ENCODE assay signal across 8 cellular contexts in genomic region chr2:130726614-130727180, GRCh38. TPM values are rescaled to one million over a fixed set of nuclear protein-coding genes. Genes with fewer than 3 reads are reported as not detected.
DNase-seq lines count a peak whose midpoint lies in the region; ATAC-seq, FAIRE-seq and TF ChIP-seq lines count a peak whose summit lies in the region.

No MANE protein-coding gene starts in this region.

- H3K9me3 Mint-ChIP-seq in mesothelial cell of epicardium = peaks cover 9% of the 10 kb centered on the region

- no peak for FAIRE-seq in GM12878 (lab: Jason Lieb, UNC)

- POLR2A ChIA-PET in GM12878 (lab: Charles Lee) = no interaction called here

- H3K36me3 ChIP-seq in cardiac muscle cell (no peaks in the 10 kb centered on the region), GM12878 (ENCODE audit: control insufficient read depth in 2 of 2, insufficient read depth in 2 of 2, low read length in 1 of 2) (no peaks in the 10 kb centered on the region), urinary bladder (ENCODE audit: insufficient read depth) (no peaks in the 10 kb centered on the region)

- H3K9me3 ChIP-seq in cardiac muscle cell (ENCODE audit: low read depth) (no peaks in the 10 kb centered on the region), GM12878 (replicated peaks; ENCODE audit: control insufficient read depth, insufficient read depth, low read length) (no peaks in the 10 kb centered on the region; the same call in 2 of the 3 replicates)

- TF ChIP-seq RAD21 in GM12878 (IDR thresholded peaks at IDR 0.05; ENCODE audit: insufficient read depth, low read depth, low read length) = no peak

- H3K27ac ChIP-seq in cardiac muscle cell (peak overlapping the region; percentile 25), GM12878 (ENCODE audit: control insufficient read depth, insufficient read depth) (no peak overlapping the region), urinary bladder (ENCODE audit: low read depth) (no peak overlapping the region)

- H3K36me3 Mint-ChIP-seq in mesothelial cell of epicardium = no peaks in the 10 kb centered on the region

- TF ChIP-seq EP300 in GM12878 (IDR thresholded peaks at IDR 0.05; ENCODE audit: borderline replicate concordance in 1 of 2, control insufficient read depth in 1 of 2, low read depth in 2 of 2, low read length in 2 of 2) = no peak

- no peak for TF ChIP-seq POLR2A in GM12878 (IDR thresholded peaks at IDR 0.05; ENCODE audit: low read depth, low read length)

- H3K9ac ChIP-seq in GM12878 (ENCODE audit: control insufficient read depth, insufficient read depth, low read length) = peak overlapping the region; percentile 72

- no peaks in the 10 kb centered on the region for H4K20me1 ChIP-seq in GM12878 (ENCODE audit: control insufficient read depth, insufficient read depth)

- no peak for ATAC-seq in GM12878

- H3K79me2 ChIP-seq in GM12878 (ENCODE audit: control insufficient read depth, insufficient read depth, low read length) = no peaks in the 10 kb centered on the region

- H3K4me3 ChIP-seq in cardiac muscle cell (peak overlapping the region; percentile 34), GM12878 (peak overlapping the region; percentile 80), urinary bladder (ENCODE audit: low read depth, low read length) (peak overlapping the region; percentile 40)

- H3K4me2 ChIP-seq in GM12878 (ENCODE audit: control insufficient read depth, insufficient read depth) = peak overlapping the region; percentile 90

- no TSS peak for BruUV-seq in GM12878 (replicated peaks; lab: Mats Ljungman, UMichigan)

- peaks cover 9% of the 10 kb centered on the region for H3K4me1 ChIP-seq in cardiac muscle cell (ENCODE audit: low read depth)
- H3K4me1 ChIP-seq in GM12878 (ENCODE audit: control insufficient read depth, insufficient read depth, low read length) = peaks cover 9% of the 10 kb centered on the region
- H3K4me1 ChIP-seq in urinary bladder (ENCODE audit: insufficient read depth) = peaks cover 2% of the 10 kb centered on the region

- CTCF ChIA-PET in GM12878 (lab: Yijun Ruan, JAX) = no interaction called here

- TF ChIP-seq CTCF in cardiac muscle cell (IDR thresholded peaks at IDR 0.05; ENCODE audit: low read depth, low read length) = no peak
- TF ChIP-seq CTCF in GM12878 (IDR thresholded peaks at IDR 0.05 in 2 of 3, conservative IDR thresholded peaks at IDR 0.05 in 1 of 3; ENCODE audit: control insufficient read depth in 2 of 3, extremely low read depth in 1 of 3, insufficient read depth in 1 of 3, low read depth in 3 of 3, low read length in 3 of 3) = no peak
- no peak for TF ChIP-seq CTCF in mesothelial cell of epicardium (IDR thresholded peaks at IDR 0.05; ENCODE audit: unreplicated experiment)

- SMC1A ChIA-PET in GM12878 (lab: Charles Lee; ENCODE audit: uncharacterized antibody, unreplicated experiment) = no interaction called here

- no peak for DNase-seq in cardiac muscle cell (ENCODE audit: low read depth in 1 of 2, low spot score in 1 of 2)
- DNase-seq in cardiac septum (ENCODE audit: low spot score) = no peak
- DNase-seq in GM12878 (ENCODE audit: low read depth, low spot score) = no peak
- DNase-seq in mesothelial cell of epicardium (ENCODE audit: low spot score in 2 of 2, unreplicated experiment in 2 of 2) = no peak
- DNase-seq in SHP77 treated with DMSO at 0.1 percent for 48 hours (lab: John Stamatoyannopoulos, UW) = no peak
- no peak for DNase-seq in AG08396 (ENCODE audit: low spot score)
- no peak for DNase-seq in NCI-H187 treated with DMSO at 0.1 percent for 48 hours (lab: John Stamatoyannopoulos, UW)

- WGBS in GM12878 (ENCODE audit: insufficient coverage, insufficient replicate concordance, low lambda C conversion rate, missing lambda C conversion rate) = 62% methylated on average over 20 of the region's 20 CpGs
- WGBS in urinary bladder = 11% methylated on average over 20 of the region's 20 CpGs

- H3K27me3 Mint-ChIP-seq in mesothelial cell of epicardium (ENCODE audit: low read depth) = peaks cover 53% of the 10 kb centered on the region

- H3K4me3 Mint-ChIP-seq in mesothelial cell of epicardium = peak overlapping the region; percentile 64

- in situ Hi-C loops in GM12878 (cut with MboI) = no loop called here

- peaks cover 3% of the 10 kb centered on the region for H3K4me1 Mint-ChIP-seq in mesothelial cell of epicardium

- intact Hi-C loops in cardiac septum (cut with DNase I) = no loop called here
- intact Hi-C loops in GM12878 (cut with micrococcal nuclease; ENCODE audit: unreplicated experiment) = no loop called here

- H3K27me3 ChIP-seq in cardiac muscle cell (no peaks in the 10 kb centered on the region), GM12878 (replicated peaks in 1 of 2; ENCODE audit: control insufficient read depth in 2 of 2, insufficient read depth in 2 of 2, low read length in 1 of 2) (no peaks in the 10 kb centered on the region)

- RAD21 ChIA-PET in GM12878 (lab: Charles Lee; ENCODE audit: unreplicated experiment) = no interaction called here

- peak overlapping the region; percentile 81 for H2AFZ ChIP-seq in GM12878 (ENCODE audit: control insufficient read depth, low read depth, low read length)

- H3K27ac Mint-ChIP-seq in mesothelial cell of epicardium = no peak overlapping the region

TF ChIP-seq in GM12878, 131 proteins besides CTCF, POLR2A, EP300 and RAD21 (continues in another document):
- TF ChIP-seq SUZ12 (IDR thresholded peaks at IDR 0.05; ENCODE audit: unreplicated experiment) (no peak), GATAD2B (conservative IDR thresholded peaks at IDR 0.05; ENCODE audit: low read depth) (no peak), NR2C2 (IDR thresholded peaks at IDR 0.05; ENCODE audit: borderline replicate concordance, control insufficient read depth, insufficient read length, low read depth) (no peak), TAF1 (IDR thresholded peaks at IDR 0.05; ENCODE audit: borderline replicate concordance, low read depth, low read length) (no peak), IRF5 (IDR thresholded peaks at IDR 0.05; ENCODE audit: borderline replicate concordance) (no peak)

RNA-seq across cellular contexts. Expression of gene GPR148, which starts 2.2 kb away (rescaled TPM):
- total RNA-seq in cardiac muscle cell (0.11 TPM in 1 of 2 replicates, not detected in the other), cardiac septum (not detected), GM12878 (2014; rRNA removed) (not detected in 2 replicates), GM12878 (2014; rRNA removed; fragmentation: Illumina TruSeq; extraction: Trizol) (not detected in 2 replicates), GM12878 (2021) (not detected in 2 replicates), mesothelial cell of epicardium (not detected in 3 replicates), urinary bladder (not detected)
- polyA plus RNA-seq in cardiac muscle cell (1.7 TPM in 1 of 2 replicates, not detected in the other), GM12878 (2011; rRNA removed) (not detected in 2 replicates), GM12878 (2014; fragmentation: Illumina TruSeq; extraction: Trizol) (not detected in 2 replicates), GM12878 (2014; fragmentation: Nextera tagmentation; extraction: Ambion mirVana) (not detected), GM12878 (2014; rRNA removed) (not detected in 2 replicates), GM12878 (2016; fragmentation: Nextera tagmentation; extraction: Ambion mirVana) (not detected), urinary bladder (not detected)
- total RNA-seq in GM12878 (2013; cell fraction: nucleolus; rRNA removed) = not detected in 2 replicates
- not detected for polyA plus RNA-seq in GM12878 (2011; ENCODE audit: low read depth)
- polyA plus RNA-seq in GM12878 (2011; cell fraction: cytosol; rRNA removed) = not detected in 2 replicates
- polyA plus RNA-seq in GM12878 (2011; cell fraction: nucleus; rRNA removed) = not detected in 2 replicates
- polyA plus RNA-seq in GM12878 (2012) = not detected in 2 replicates
- polyA minus RNA-seq in GM12878 (2011; rRNA and poly(A)+ RNA removed) = 0.44 TPM in 1 of 2 replicates, not detected in the other
- not detected in 2 replicates for polyA minus RNA-seq in GM12878 (2011; cell fraction: cytosol; rRNA and poly(A)+ RNA removed)
- not detected in 2 replicates for polyA minus RNA-seq in GM12878 (2011; cell fraction: nucleus; rRNA and poly(A)+ RNA removed)

RNA-seq across cellular contexts. Expression of gene AMER3, which starts 28.6 kb away (rescaled TPM):
- 0.25 and 1.2 TPM in 2 replicates for total RNA-seq in cardiac muscle cell
- 0.26 TPM in 1 of 2 replicates, not detected in the other for polyA plus RNA-seq in cardiac muscle cell
- not detected for total RNA-seq in cardiac septum
- not detected in 2 replicates for total RNA-seq in GM12878 (2013; cell fraction: nucleolus; rRNA removed)
- total RNA-seq in GM12878 (2014; rRNA removed) = not detected in 2 replicates
- total RNA-seq in GM12878 (2014; rRNA removed; fragmentation: Illumina TruSeq; extraction: Trizol) = not detected in 2 replicates
- total RNA-seq in GM12878 (2021) = not detected in 2 replicates
- polyA plus RNA-seq in GM12878 (2011; ENCODE audit: low read depth) = not detected
- polyA plus RNA-seq in GM12878 (2011; rRNA removed) = not detected in 2 replicates
- not detected in 2 replicates for polyA plus RNA-seq in GM12878 (2011; cell fraction: cytosol; rRNA removed)
- not detected in 2 replicates for polyA plus RNA-seq in GM12878 (2011; cell fraction: nucleus; rRNA removed)
- not detected in 2 replicates for polyA plus RNA-seq in GM12878 (2012)
- not detected in 2 replicates for polyA plus RNA-seq in GM12878 (2014; fragmentation: Illumina TruSeq; extraction: Trizol)
- not detected for polyA plus RNA-seq in GM12878 (2014; fragmentation: Nextera tagmentation; extraction: Ambion mirVana)
- not detected in 2 replicates for polyA plus RNA-seq in GM12878 (2014; rRNA removed)
- polyA plus RNA-seq in GM12878 (2016; fragmentation: Nextera tagmentation; extraction: Ambion mirVana) = not detected
- not detected in 2 replicates for polyA minus RNA-seq in GM12878 (2011; rRNA and poly(A)+ RNA removed)
- not detected in 2 replicates for polyA minus RNA-seq in GM12878 (2011; cell fraction: cytosol; rRNA and poly(A)+ RNA removed)
- not detected in 2 replicates for polyA minus RNA-seq in GM12878 (2011; cell fraction: nucleus; rRNA and poly(A)+ RNA removed)
- not detected in 3 replicates for total RNA-seq in mesothelial cell of epicardium
- total RNA-seq in urinary bladder = 0.42 TPM
- 0.05 TPM for polyA plus RNA-seq in urinary bladder
